In genomic region chr18:3256693-3257626, GRCh38 we compare ENCODE assay signal across 8 cellular contexts. TPM values are rescaled to one million over a fixed set of nuclear protein-coding genes. Genes with fewer than 3 reads are reported as not detected.
DNase-seq lines count a peak whose midpoint lies in the region; ATAC-seq and TF ChIP-seq lines count a peak whose summit lies in the region.

No MANE protein-coding gene starts in this region.

- H3K4me1 Mint-ChIP-seq in nephron progenitor cell, result peaks cover 11% of the 10 kb centered on the region

- peaks cover 54% of the 10 kb centered on the region for H3K36me3 Mint-ChIP-seq in nephron progenitor cell (ENCODE audit: low read depth)

- no peaks in the 10 kb centered on the region for H3K27me3 ChIP-seq in PC-3 (ENCODE audit: low read length)

- peaks cover 47% of the 10 kb centered on the region for H3K36me3 ChIP-seq in PC-3 (ENCODE audit: low read depth, low read length)

- H2AFZ ChIP-seq in PC-3 (ENCODE audit: low read length), result no peak overlapping the region

- peak overlapping the region; percentile 58 for H3K4me3 ChIP-seq in PC-3 (ENCODE audit: low read length)

- no peaks in the 10 kb centered on the region for H3K27me3 Mint-ChIP-seq in nephron progenitor cell (ENCODE audit: low read depth, poor library complexity)

- no peaks in the 10 kb centered on the region for H3K9me2 ChIP-seq in PC-3 (replicated peaks; ENCODE audit: low read length)

- peaks cover 46% of the 10 kb centered on the region for H3K4me1 ChIP-seq in PC-3 (ENCODE audit: insufficient read depth, low read length)

- peak overlapping the region; percentile 86 for H3K4me2 ChIP-seq in PC-3 (ENCODE audit: low read length)

- H3F3A ChIP-seq in PC-3 (ENCODE audit: low read length, unreplicated experiment), result peaks cover 8% of the 10 kb centered on the region

- intact Hi-C loops in PC-3 (cut with micrococcal nuclease), result loop anchor here (2.0 kb wide), 1 partner anchor 192 kb away; no protein-coding TSS in a partner anchor

- no peaks in the 10 kb centered on the region for H4K20me1 ChIP-seq in PC-3 (ENCODE audit: low read length)

- CTCF ChIA-PET in PC-3 (lab: Charles Lee), result no interaction called here

- no peaks in the 10 kb centered on the region for H3K9me3 ChIP-seq in PC-3 (ENCODE audit: low read length)

- POLR2A ChIA-PET in PC-3 (lab: Charles Lee; ENCODE audit: unreplicated experiment), result interaction anchor here (0.6 to 1.1 kb wide), 5 partner anchors 8 to 347 kb away, joined by 3 to 6 read pairs (median 5); no protein-coding TSS in a partner anchor

- peaks cover 58% of the 10 kb centered on the region for H3K79me2 ChIP-seq in PC-3 (ENCODE audit: low read length)

- no peak overlapping the region for H3K27ac Mint-ChIP-seq in nephron progenitor cell

- peak overlapping the region; percentile 87 for H3K9ac ChIP-seq in PC-3 (ENCODE audit: low read length)

- no peak for TF ChIP-seq CTCF in PC-3 (conservative IDR thresholded peaks at IDR 0.05; ENCODE audit: low read depth, low read length)
- no peak for TF ChIP-seq CTCF in nephron progenitor cell (IDR thresholded peaks at IDR 0.05)

- DNase-seq in PC-3 (peak; percentile 85), fibroblast of gingiva (ENCODE audit: low read depth) (peak; percentile 18), renal cortical epithelial cell (ENCODE audit: low read depth) (peak; percentile 50), NCI-H1092 treated with DMSO at 0.1 percent for 48 hours (lab: John Stamatoyannopoulos, UW) (no peak), NCI-H1930 (lab: John Stamatoyannopoulos, UW) (no peak), nephron progenitor cell (no peak)
- DNase-seq in activated CD8-positive, alpha-beta memory T cell treated with anti-CD3 and anti-CD28 coated beads for 24 hours, result no peak

- peak overlapping the region; percentile 98 for H3K27ac ChIP-seq in PC-3 (ENCODE audit: low read length)

- ATAC-seq in GM18499 (IDR thresholded peaks at IDR 0.05; ENCODE audit: insufficient read depth, unreplicated experiment) (peak; percentile 45), PC-3 (peak; percentile 56)

- H3K9me3 Mint-ChIP-seq in nephron progenitor cell, result no peaks in the 10 kb centered on the region

- BruUV-seq in PC-3 (replicated peaks; lab: Mats Ljungman, UMichigan), result no TSS peak

- no peak overlapping the region for H3K4me3 Mint-ChIP-seq in nephron progenitor cell

RNA-seq across cellular contexts. Expression of gene MYL12B, which starts 5.0 kb away (rescaled TPM):
- total RNA-seq in PC-3 (2014; rRNA removed) (233 and 308 TPM in 2 replicates), renal cortical epithelial cell (689 and 1,114 TPM in 2 replicates)

RNA-seq across cellular contexts. Expression of gene MYL12A, which starts 9.4 kb away (rescaled TPM):
- total RNA-seq in PC-3 (2014; rRNA removed) (254 and 329 TPM in 2 replicates), renal cortical epithelial cell (907 and 2,004 TPM in 2 replicates)

RNA-seq across cellular contexts. Expression of gene MYOM1, which starts 37.2 kb away (rescaled TPM):
- total RNA-seq in PC-3 (2014; rRNA removed) (0.07 and 0.12 TPM in 2 replicates), renal cortical epithelial cell (0.99 TPM in 1 of 2 replicates, not detected in the other)

Comparison
In these comparisons a context has a peak if more than half of its experiments do, and no peak if none do; other contexts are left out.
1. DNase-seq: peak in PC-3 (single experiment), fibroblast of gingiva (single experiment) and renal cortical epithelial cell (single experiment); none in NCI-H1092 treated with DMSO at 0.1 percent for 48 hours (single experiment), NCI-H1930 (0 of 2), nephron progenitor cell (single experiment) and activated CD8-positive, alpha-beta memory T cell treated with anti-CD3 and anti-CD28 coated beads for 24 hours (single experiment).